ENCODE assay signal across 7 cellular contexts in genomic region chr14:95507701-95508103, GRCh38. TPM values are rescaled to one million over a fixed set of nuclear protein-coding genes. Genes with fewer than 3 reads are reported as not detected.
DNase-seq lines count a peak whose midpoint lies in the region; ATAC-seq and TF ChIP-seq lines count a peak whose summit lies in the region.

No MANE protein-coding gene starts in this region.

- H3K27me3 ChIP-seq in sigmoid colon: no peaks in the 10 kb centered on the region

- intact Hi-C loops in sigmoid colon (cut with DNase I): no loop called here

- DNase-seq in OCI-M1 (lab: John Stamatoyannopoulos, UW) (peak; percentile 51), epithelial cell of prostate (ENCODE audit: low read depth, low spot score) (no peak), sigmoid colon (no peak), NCI-H345 treated with DMSO at 0.1 percent for 48 hours (lab: John Stamatoyannopoulos, UW; ENCODE audit: unreplicated experiment) (no peak)

- H3K4me1 ChIP-seq in sigmoid colon: peaks cover 0 to 33% (median 22%) of the 10 kb centered on the region in 4 donors

- 50 to 80% methylated on average over 3 of the region's 3 CpGs for WGBS in sigmoid colon, 2 donors

- no peak for TF ChIP-seq EP300 in sigmoid colon (IDR thresholded peaks at IDR 0.05)

- H3K9me3 ChIP-seq in sigmoid colon: no peaks in the 10 kb centered on the region

- H3K27ac ChIP-seq in epithelial cell of prostate (peak overlapping the region; percentile 56), sigmoid colon (peak overlapping the region in 3 of 4 donors; percentile 30 to 54 (median 32))

- no peak for TF ChIP-seq POLR2A in sigmoid colon (IDR thresholded peaks at IDR 0.05)

- TF ChIP-seq CTCF in sigmoid colon (IDR thresholded peaks at IDR 0.05): no peak

- no peak overlapping the region for H3K4me3 ChIP-seq in sigmoid colon

- ATAC-seq in GM19463 (IDR thresholded peaks at IDR 0.05; ENCODE audit: unreplicated experiment) (peak; percentile 35), HG02938 (IDR thresholded peaks at IDR 0.05; ENCODE audit: unreplicated experiment) (no peak), HG03442 (IDR thresholded peaks at IDR 0.05; ENCODE audit: unreplicated experiment) (no peak)

- no peaks in the 10 kb centered on the region for H3K36me3 ChIP-seq in sigmoid colon

RNA-seq across cellular contexts. Expression of gene SYNE3, which starts 8.7 kb away (rescaled TPM):
- total RNA-seq in sigmoid colon: 10 to 100 TPM in 2 of 4 donors, 1 to 10 TPM in 2; 5.6 to 11.8 (median 9.9) TPM
- polyA plus RNA-seq in sigmoid colon: 1 to 10 TPM in 2 of 3 donors, under 1 TPM in 1; 0.69 to 6.3 (median 1.8) TPM

RNA-seq across cellular contexts. Expression of gene GLRX5, which starts 27.1 kb away (rescaled TPM):
- 10 to 100 TPM; 30.5 to 61.4 (median 44.3) TPM for total RNA-seq in sigmoid colon
- 10 to 100 TPM; 45.7 to 97.1 (median 76.9) TPM for polyA plus RNA-seq in sigmoid colon
